In genomic region chr10:32004161-32004591, GRCh38 we compare ENCODE assay signal across 10 cellular contexts. TPM values are rescaled to one million over a fixed set of nuclear protein-coding genes. Genes with fewer than 3 reads are reported as not detected.
DNase-seq lines count a peak whose midpoint lies in the region; ATAC-seq and TF ChIP-seq lines count a peak whose summit lies in the region.
"Had no signal": no experiment of that assay in that cellular context is flagged by ENCODE, and none has a peak within 500 bp of the region (broad histone marks: within the 10 kb centered on the region; RNA-seq: fewer than 3 reads in every experiment).

No MANE protein-coding gene starts in this region.

- no peak for TF ChIP-seq POLR2A in body of pancreas (IDR thresholded peaks at IDR 0.05)

- peaks cover 11% of the 10 kb centered on the region for H3K4me1 ChIP-seq in body of pancreas
- H3K4me1 ChIP-seq in mesendoderm (ENCODE audit: control insufficient read depth, low read depth, low read length), result no peaks in the 10 kb centered on the region

- H3K27ac ChIP-seq in body of pancreas, result peak overlapping the region in 1 of 4 donors; percentile 47
- H3K27ac ChIP-seq in mesendoderm (ENCODE audit: low read depth, low read length), result no peak overlapping the region

- no peaks in the 10 kb centered on the region for H3K79me1 ChIP-seq in mesendoderm (ENCODE audit: low read length)

- H3K36me3 ChIP-seq in body of pancreas (replicated peaks in 1 of 2; ENCODE audit: insufficient read depth in 1 of 2, low read depth in 2 of 2) (peaks cover 0 to 6% of the 10 kb centered on the region in 2 donors), mesendoderm (ENCODE audit: control insufficient read depth, insufficient read depth, low read length) (no peaks in the 10 kb centered on the region)

- H3K9me3 ChIP-seq in body of pancreas, result no peaks in the 10 kb centered on the region

- no peak overlapping the region for H2BK15ac ChIP-seq in mesendoderm (replicated peaks; ENCODE audit: low read depth)

- H2BK5ac ChIP-seq in mesendoderm (ENCODE audit: low read length), result no peak overlapping the region

- no peak overlapping the region for H3K4me3 ChIP-seq in body of pancreas
- no peak overlapping the region for H3K4me3 ChIP-seq in mesendoderm (ENCODE audit: low read length)

- 7 to 8% methylated on average over 3 of the region's 3 CpGs for WGBS in body of pancreas, 2 donors
- no CpG with 5 or more reads among the region's 3 CpGs for WGBS in mesendoderm (ENCODE audit: extremely low coverage, insufficient coverage, low lambda C conversion rate)

- H3K9ac ChIP-seq in mesendoderm (ENCODE audit: low read length), result no peak overlapping the region

- H3K56ac ChIP-seq in mesendoderm (ENCODE audit: low read length), result peak overlapping the region; percentile 57

- no peak overlapping the region for H3K18ac ChIP-seq in mesendoderm (ENCODE audit: low read length)

- H3K79me2 ChIP-seq in mesendoderm (ENCODE audit: control insufficient read depth, insufficient read depth, low read length), result no peaks in the 10 kb centered on the region

- no peaks in the 10 kb centered on the region for H3K9me3 Mint-ChIP-seq in natural killer cell treated with Interleukin-12 subunit alpha and Interleukin-12 subunit beta and Interleukin-15 and Interleukin-18, amount 100 ng/mL, for 72 hours
- H3K9me3 Mint-ChIP-seq in natural killer cell, result no peaks in the 10 kb centered on the region
- H3K9me3 Mint-ChIP-seq: activated naive CD4-positive, alpha-beta T cell treated with anti-CD3 and anti-CD28 coated beads, Interleukin-2, amount 10 ng/mL, durations not matched to agents 7 days and 5 days; naive B cell had no signal

- H3K27me3 ChIP-seq in body of pancreas (no peaks in the 10 kb centered on the region), mesendoderm (ENCODE audit: insufficient read depth, low read length, poor library complexity) (no peaks in the 10 kb centered on the region)

- no peak overlapping the region for H4K5ac ChIP-seq in mesendoderm (ENCODE audit: low read length)

- no peak overlapping the region for H3K4me2 ChIP-seq in mesendoderm (ENCODE audit: low read length)

- no peak overlapping the region for H3K27ac Mint-ChIP-seq in natural killer cell treated with Interleukin-12 subunit alpha and Interleukin-12 subunit beta and Interleukin-15 and Interleukin-18, amount 100 ng/mL, for 72 hours
- peak overlapping the region in 1 of 2 donors; percentile 54 for H3K27ac Mint-ChIP-seq in natural killer cell
- H3K27ac Mint-ChIP-seq: activated naive CD4-positive, alpha-beta T cell treated with anti-CD3 and anti-CD28 coated beads, Interleukin-2, amount 10 ng/mL, durations not matched to agents 7 days and 5 days had no signal

- no peak overlapping the region for H3K23ac ChIP-seq in mesendoderm (ENCODE audit: low read length)

- H3K4me3 Mint-ChIP-seq in natural killer cell treated with Interleukin-12 subunit alpha and Interleukin-12 subunit beta and Interleukin-15 and Interleukin-18, amount 100 ng/mL, for 72 hours, result no peak overlapping the region
- H3K4me3 Mint-ChIP-seq in natural killer cell, result no peak overlapping the region
- H3K4me3 Mint-ChIP-seq: activated naive CD4-positive, alpha-beta T cell treated with anti-CD3 and anti-CD28 coated beads, Interleukin-2, amount 10 ng/mL, durations not matched to agents 7 days and 5 days; naive B cell had no signal

- in situ Hi-C loops in GM13976 (cut with MboI; ENCODE audit: low sequenced_read_pairs, unreplicated experiment), result no loop called here

- H4K8ac ChIP-seq in mesendoderm (ENCODE audit: low read depth, low read length), result no peak overlapping the region

- TF ChIP-seq CTCF in natural killer cell (IDR thresholded peaks at IDR 0.05), result no peak
- peak in 1 of 7 experiments; percentile 5 for TF ChIP-seq CTCF in body of pancreas (IDR thresholded peaks at IDR 0.05)
- TF ChIP-seq CTCF in GM13976 (IDR thresholded peaks at IDR 0.05; ENCODE audit: borderline replicate concordance, control extremely low read depth, extremely low read depth, insufficient read depth, missing control alignments), result no peak

- H3K27me3 Mint-ChIP-seq in natural killer cell treated with Interleukin-12 subunit alpha and Interleukin-12 subunit beta and Interleukin-15 and Interleukin-18, amount 100 ng/mL, for 72 hours, result no peaks in the 10 kb centered on the region
- H3K27me3 Mint-ChIP-seq in natural killer cell (ENCODE audit: low read depth in 2 of 2), result no peaks in the 10 kb centered on the region
- H3K27me3 Mint-ChIP-seq: activated naive CD4-positive, alpha-beta T cell treated with anti-CD3 and anti-CD28 coated beads, Interleukin-2, amount 10 ng/mL, durations not matched to agents 7 days and 5 days; naive B cell had no signal

- intact Hi-C loops in natural killer cell (cut with micrococcal nuclease) (no loop called here), body of pancreas (cut with DNase I) (no loop called here)

- peaks cover 9 to 12% of the 10 kb centered on the region in 2 donors for H3K4me1 Mint-ChIP-seq in natural killer cell treated with Interleukin-12 subunit alpha and Interleukin-12 subunit beta and Interleukin-15 and Interleukin-18, amount 100 ng/mL, for 72 hours (ENCODE audit: low read depth in 2 of 2)
- peaks cover 0 to 5% of the 10 kb centered on the region in 2 donors for H3K4me1 Mint-ChIP-seq in natural killer cell

- no peak overlapping the region for H3K4ac ChIP-seq in mesendoderm (ENCODE audit: low read depth, low read length)

- H3K36me3 Mint-ChIP-seq in natural killer cell treated with Interleukin-12 subunit alpha and Interleukin-12 subunit beta and Interleukin-15 and Interleukin-18, amount 100 ng/mL, for 72 hours, result peaks cover 6% of the 10 kb centered on the region
- H3K36me3 Mint-ChIP-seq in natural killer cell, result peaks cover 4% of the 10 kb centered on the region

- no peak for DNase-seq in natural killer cell treated with Interleukin-12 subunit alpha and Interleukin-12 subunit beta and Interleukin-15 and Interleukin-18, amount 100 ng/mL, for 72 hours (ENCODE audit: low spot score)
- DNase-seq in natural killer cell (no peak), body of pancreas (peak; percentile 69 to 83 (median 78)), mesendoderm (peak; percentile 62), GM13976 (ENCODE audit: low spot score) (no peak), ureter (ENCODE audit: low spot score) (no peak), NCI-H1436 (lab: John Stamatoyannopoulos, UW) (no peak)
- DNase-seq: naive B cell had no signal

- ATAC-seq in natural killer cell treated with Interleukin-12 subunit alpha and Interleukin-12 subunit beta and Interleukin-15 and Interleukin-18, amount 100 ng/mL, for 72 hours, result peak; percentile 6 to 48
- ATAC-seq in natural killer cell (no peak), body of pancreas (peak; percentile 87), HG02884 (IDR thresholded peaks at IDR 0.05; ENCODE audit: unreplicated experiment) (no peak)

- no peak overlapping the region for H2AK5ac ChIP-seq in mesendoderm (ENCODE audit: low read length)

- H2BK120ac ChIP-seq in mesendoderm (ENCODE audit: low read depth, low read length), result no peak overlapping the region

RNA-seq across cellular contexts. Expression of gene KIF5B, which starts 52.0 kb away (rescaled TPM):
- total RNA-seq in natural killer cell treated with Interleukin-12 subunit alpha and Interleukin-12 subunit beta and Interleukin-15 and Interleukin-18, amount 100 ng/mL, for 72 hours, result 10 to 100 TPM; 81.4 to 90.8 TPM
- total RNA-seq in natural killer cell, result 10 to 100 TPM; 51.0 to 64.2 (median 61.1) TPM
- 10 to 100 TPM; 53.7 to 59.9 TPM for total RNA-seq in body of pancreas
- 71.8 TPM for polyA plus RNA-seq in mesendoderm (2013, experiment 1 of 2)
- polyA plus RNA-seq in mesendoderm (2013, experiment 2 of 2), result 71.7 TPM
- 88.1 TPM for total RNA-seq in ureter

Comparison
In these comparisons a context has a peak if more than half of its experiments do, and no peak if none do; other contexts are left out.
1. ATAC-seq: peak in natural killer cell treated with Interleukin-12 subunit alpha and Interleukin-12 subunit beta and Interleukin-15 and Interleukin-18, amount 100 ng/mL, for 72 hours (2 of 2) and body of pancreas (single experiment); none in natural killer cell (0 of 3) and HG02884 (single experiment).
2. DNase-seq: peak in body of pancreas (4 of 4) and mesendoderm (single experiment); none in natural killer cell treated with Interleukin-12 subunit alpha and Interleukin-12 subunit beta and Interleukin-15 and Interleukin-18, amount 100 ng/mL, for 72 hours (single experiment), natural killer cell (single experiment), GM13976 (single experiment), ureter (single experiment) and NCI-H1436 (single experiment).